In genomic region chr19:7476241-7476640, GRCh38 we compare ENCODE assay signal across 31 cellular contexts. TPM values are rescaled to one million over a fixed set of nuclear protein-coding genes. Genes with fewer than 3 reads are reported as not detected.
DNase-seq lines count a peak whose midpoint lies in the region; ATAC-seq, FAIRE-seq and TF ChIP-seq lines count a peak whose summit lies in the region.
"Had no signal": no experiment of that assay in that cellular context is flagged by ENCODE, and none has a peak within 500 bp of the region (broad histone marks: within the 10 kb centered on the region; RNA-seq: fewer than 3 reads in every experiment).

No MANE protein-coding gene starts in this region.

- H2BK12ac ChIP-seq in H1 (ENCODE audit: low read depth, low read length), result 0 out of 2 replicates have a peak overlapping the region, but pooled peaks have one; percentile 7
- peak overlapping the region; percentile 79 for H2BK12ac ChIP-seq in trophoblast cell (ENCODE audit: low read length)

- peaks cover 11% of the 10 kb centered on the region for H3K36me3 ChIP-seq in CD8-positive, alpha-beta T cell (ENCODE audit: insufficient read depth, low read length)
- no peaks in the 10 kb centered on the region; the same call in 1 of the 2 replicates for H3K36me3 ChIP-seq in PC-3 (ENCODE audit: low read depth, low read length)
- 0 out of 8 replicates have a peak, but pooled peaks cover 0 to under 1% (median 0%) of the 10 kb centered on the region in 4 experiments for H3K36me3 ChIP-seq in H1 (ENCODE audit: control insufficient read depth in 2 of 4, insufficient read depth in 4 of 4, low read length in 3 of 4)
- peaks cover 26 to 27% of the 10 kb centered on the region in 2 experiments for H3K36me3 ChIP-seq in trophoblast cell (ENCODE audit: control insufficient read depth in 1 of 2, insufficient read depth in 2 of 2, low read length in 2 of 2)
- peaks cover 9 to 21% (median 14%) of the 10 kb centered on the region in 4 donors for H3K36me3 ChIP-seq in sigmoid colon
- H3K36me3 ChIP-seq: cardiac muscle cell, HAP-1, ovary, thyroid gland had no signal

- no peaks in the 10 kb centered on the region for H3K27me3 Mint-ChIP-seq in CD8-positive, alpha-beta T cell (ENCODE audit: low read depth)
- H3K27me3 Mint-ChIP-seq in immature natural killer cell (ENCODE audit: low read depth in 3 of 3), result peaks cover 0 to 19% (median 19%) of the 10 kb centered on the region in 3 donors
- H3K27me3 Mint-ChIP-seq: activated CD4-positive, alpha-beta T cell treated with anti-CD3 and anti-CD28 coated beads for 36 hours; activated naive CD4-positive, alpha-beta T cell treated with anti-CD3 and anti-CD28 coated beads, Interleukin-2, amount 50 U/mL, for 24 hours; stimulated activated naive CD8-positive, alpha-beta T cell treated with anti-CD3 and anti-CD28 coated beads, Interleukin-15, amount 100 ng/mL, for 72 hours had no signal

- H3K4me1 ChIP-seq in CD8-positive, alpha-beta T cell (ENCODE audit: insufficient read depth, low read length), result no peaks in the 10 kb centered on the region
- H3K4me1 ChIP-seq in PC-3 (ENCODE audit: insufficient read depth, low read length) (no peaks in the 10 kb centered on the region), H1 (replicated peaks in 1 of 4; ENCODE audit: control insufficient read depth in 3 of 4, insufficient read depth in 4 of 4, low read length in 3 of 4) (peaks cover 0 to 3% (median 2%) of the 10 kb centered on the region in 4 experiments; a peak in 2 of 7 replicates), trophoblast cell (ENCODE audit: control insufficient read depth in 1 of 2, insufficient read depth in 2 of 2, low read length in 2 of 2) (peaks cover 26 to 31% of the 10 kb centered on the region in 2 experiments), sigmoid colon (peaks cover 0 to 13% (median 11%) of the 10 kb centered on the region in 4 donors)
- H3K4me1 ChIP-seq: ascending aorta, HAP-1, thyroid gland had no signal

- no peaks in the 10 kb centered on the region for H3K27me3 ChIP-seq in CD8-positive, alpha-beta T cell (ENCODE audit: insufficient read depth, low read length)
- no peaks in the 10 kb centered on the region for H3K27me3 ChIP-seq in PC-3 (ENCODE audit: low read length)
- no peaks in the 10 kb centered on the region for H3K27me3 ChIP-seq in H1 (replicated peaks in 1 of 4; ENCODE audit: control insufficient read depth in 3 of 4, extremely low read depth in 1 of 4, insufficient read depth in 3 of 4, low read length in 3 of 4)
- H3K27me3 ChIP-seq in trophoblast cell (ENCODE audit: insufficient read depth, low read length), result no peaks in the 10 kb centered on the region
- no peaks in the 10 kb centered on the region for H3K27me3 ChIP-seq in sigmoid colon
- H3K27me3 ChIP-seq: ascending aorta, cardiac muscle cell, ovary, thyroid gland had no signal

- no peak for FAIRE-seq in H1 (lab: Jason Lieb, UNC)
- FAIRE-seq: GM12892, keratinocyte, small intestine had no signal

- H4K12ac ChIP-seq in trophoblast cell (ENCODE audit: low read depth, low read length), result peak overlapping the region; percentile 23

- H2BK5ac ChIP-seq in H1 (ENCODE audit: low read depth, low read length), result peak overlapping the region; percentile 32; the same call in 1 of the 2 replicates
- peak overlapping the region; percentile 11 for H2BK5ac ChIP-seq in trophoblast cell (ENCODE audit: low read depth, low read length, poor library complexity)

- CTCF ChIA-PET in CD8-positive, alpha-beta T cell (lab: Charles Lee), result no interaction called here
- CTCF ChIA-PET in PC-3 (lab: Charles Lee), result no interaction called here
- CTCF ChIA-PET in H1 (lab: Charles Lee; ENCODE audit: partially characterized antibody), result interaction anchor here (0.7 to 2.9 kb wide), 5 partner anchors 10 to 264 kb away, joined by 3 to 12 read pairs (median 4); a partner anchor contains a TSS

- no peak overlapping the region for H2BK20ac ChIP-seq in H1 (ENCODE audit: low read length)

- no peak overlapping the region for H3K23ac ChIP-seq in H1 (ENCODE audit: insufficient read length)
- no peak overlapping the region for H3K23ac ChIP-seq in trophoblast cell (ENCODE audit: low read length)

- no peaks in the 10 kb centered on the region for H3K79me2 ChIP-seq in PC-3 (ENCODE audit: low read length)
- H3K79me2 ChIP-seq in H1 (ENCODE audit: control insufficient read depth in 1 of 2, insufficient read depth in 2 of 2, low read length in 2 of 2), result no peaks in the 10 kb centered on the region
- peaks cover 8% of the 10 kb centered on the region for H3K79me2 ChIP-seq in trophoblast cell (ENCODE audit: control insufficient read depth, insufficient read depth, low read length, poor library complexity)

- no peaks in the 10 kb centered on the region for H3K79me1 ChIP-seq in H1 (ENCODE audit: low read depth, low read length)
- peaks cover 40% of the 10 kb centered on the region for H3K79me1 ChIP-seq in trophoblast cell (ENCODE audit: low read length)

- H3K56ac ChIP-seq in H1 (replicated peaks; ENCODE audit: insufficient read length, low read depth, low read length), result no peak overlapping the region

- H2AFZ ChIP-seq in PC-3 (ENCODE audit: low read length) (no peak overlapping the region), H1 (ENCODE audit: low read length) (no peak overlapping the region), trophoblast cell (ENCODE audit: insufficient read depth, low read length, poor library complexity) (no peak overlapping the region)

- no peak overlapping the region for H3K4me2 ChIP-seq in PC-3 (ENCODE audit: low read length)
- H3K4me2 ChIP-seq in H1 (ENCODE audit: insufficient read depth in 1 of 2, low read depth in 2 of 2, low read length in 2 of 2), result no peak overlapping the region
- no peak overlapping the region for H3K4me2 ChIP-seq in trophoblast cell (ENCODE audit: low read length)

- H2AK5ac ChIP-seq in H1 (ENCODE audit: low read depth, low read length) (no peak overlapping the region), trophoblast cell (ENCODE audit: low read length) (peak overlapping the region; percentile 91)

- H3K36me3 Mint-ChIP-seq in CD8-positive, alpha-beta T cell, result peaks cover 16% of the 10 kb centered on the region
- peaks cover 0 to 3% (median 0%) of the 10 kb centered on the region in 3 donors for H3K36me3 Mint-ChIP-seq in immature natural killer cell

- no peak overlapping the region for H3K9ac ChIP-seq in PC-3 (ENCODE audit: low read length)
- no peak overlapping the region for H3K9ac ChIP-seq in H1 (replicated peaks in 1 of 4; ENCODE audit: extremely low read depth in 1 of 4, low read depth in 3 of 4, low read length in 3 of 4)
- H3K9ac ChIP-seq in trophoblast cell (ENCODE audit: low read length), result no peak overlapping the region

- H3K9me3 ChIP-seq in CD8-positive, alpha-beta T cell (ENCODE audit: low read length), result no peaks in the 10 kb centered on the region
- H3K9me3 ChIP-seq in PC-3 (ENCODE audit: low read length) (no peaks in the 10 kb centered on the region), H1 (ENCODE audit: insufficient read depth in 2 of 2, low read depth in 1 of 2, low read length in 1 of 2) (no peaks in the 10 kb centered on the region), trophoblast cell (ENCODE audit: insufficient read depth, low read depth, low read length) (peaks cover 2% of the 10 kb centered on the region), sigmoid colon (no peaks in the 10 kb centered on the region)
- H3K9me3 ChIP-seq: ascending aorta, HAP-1, ovary, thyroid gland had no signal

- ATAC-seq in CD8-positive, alpha-beta T cell, result no peak
- ATAC-seq in PC-3 (peak; percentile 17; the same call in 1 of the 2 replicates), GM18505 (IDR thresholded peaks at IDR 0.05; ENCODE audit: unreplicated experiment) (no peak)
- ATAC-seq: activated CD8-positive, alpha-beta T cell treated with anti-CD3 and anti-CD28 coated beads, Interleukin-2, amount 10 ng/mL, durations not matched to agents 7 days and 5 days; left ventricle myocardium superior; Panc1; stimulated activated naive CD8-positive, alpha-beta T cell treated with anti-CD3 and anti-CD28 coated beads, Interleukin-15, amount 100 ng/mL, for 72 hours had no signal

- TF ChIP-seq POLR2A in H1 (IDR thresholded peaks at IDR 0.05; ENCODE audit: control extremely low read depth in 1 of 2, low read depth in 2 of 2, low read length in 2 of 2), result no peak
- no peak for TF ChIP-seq POLR2A in GM18505 (IDR thresholded peaks at IDR 0.05; ENCODE audit: borderline replicate concordance, extremely low read depth, insufficient read depth, insufficient read length)
- TF ChIP-seq POLR2A in sigmoid colon (IDR thresholded peaks at IDR 0.05), result no peak

- H4K20me1 ChIP-seq in PC-3 (ENCODE audit: low read length) (no peaks in the 10 kb centered on the region), H1 (replicated peaks in 1 of 2; ENCODE audit: control insufficient read depth in 1 of 2, insufficient read depth in 2 of 2, low read length in 2 of 2) (peaks cover 0 to 1% of the 10 kb centered on the region in 2 experiments)

- no peak overlapping the region for H3K4me3 ChIP-seq in CD8-positive, alpha-beta T cell (ENCODE audit: low read depth, low read length)
- H3K4me3 ChIP-seq in PC-3 (ENCODE audit: low read length) (no peak overlapping the region), H1 (ENCODE audit: extremely low read depth in 1 of 4, insufficient read depth in 2 of 4, low read depth in 3 of 4, low read length in 4 of 4) (no peak overlapping the region), trophoblast cell (ENCODE audit: low read depth, low read length) (no peak overlapping the region), sigmoid colon (no peak overlapping the region)
- H3K4me3 ChIP-seq: ascending aorta, cardiac muscle cell, coronary artery, HAP-1, ovary, thyroid gland had no signal

- H3K4me1 Mint-ChIP-seq in CD8-positive, alpha-beta T cell (ENCODE audit: low read depth), result no peaks in the 10 kb centered on the region
- H3K4me1 Mint-ChIP-seq in immature natural killer cell, result no peaks in the 10 kb centered on the region
- H3K4me1 Mint-ChIP-seq: activated CD4-positive, alpha-beta T cell treated with anti-CD3 and anti-CD28 coated beads for 36 hours; activated naive CD4-positive, alpha-beta T cell treated with anti-CD3 and anti-CD28 coated beads, Interleukin-2, amount 50 U/mL, for 24 hours; stimulated activated naive CD8-positive, alpha-beta T cell treated with anti-CD3 and anti-CD28 coated beads, Interleukin-15, amount 100 ng/mL, for 72 hours had no signal

- TF ChIP-seq EP300 in H1 (IDR thresholded peaks at IDR 0.05; ENCODE audit: borderline replicate concordance in 1 of 2, low read depth in 2 of 2, low read length in 2 of 2) (no peak), sigmoid colon (IDR thresholded peaks at IDR 0.05) (no peak)

- no peak overlapping the region for H2BK15ac ChIP-seq in H1 (ENCODE audit: low read length)

- H2BK120ac ChIP-seq in H1 (replicated peaks; ENCODE audit: low read depth, low read length) (no peak overlapping the region), trophoblast cell (ENCODE audit: insufficient read depth, low read length, poor library complexity) (peak overlapping the region; percentile 55)

- no peaks in the 10 kb centered on the region for H3K9me2 ChIP-seq in PC-3 (replicated peaks; ENCODE audit: low read length)

- BruUV-seq in PC-3 (replicated peaks; lab: Mats Ljungman, UMichigan), result no TSS peak

- TF ChIP-seq RAD21 in H1 (IDR thresholded peaks at IDR 0.05 in 1 of 2, conservative IDR thresholded peaks at IDR 0.05 in 1 of 2; ENCODE audit: low read depth in 2 of 2, low read length in 2 of 2), result no peak

- no peak overlapping the region for H4K5ac ChIP-seq in H1 (ENCODE audit: insufficient read length, low read depth, low read length)

- no peak for DNase-seq in CD8-positive, alpha-beta T cell
- DNase-seq in PC-3 (no peak), H1 (ENCODE audit: low read depth in 1 of 2, low spot score in 2 of 2) (no peak), trophoblast cell (no peak), sigmoid colon (no peak), immature natural killer cell (no peak)
- DNase-seq: activated CD4-positive, alpha-beta T cell treated with anti-CD3 and anti-CD28 coated beads for 36 hours; activated CD8-positive, alpha-beta T cell treated with anti-CD3 and anti-CD28 coated beads, Interleukin-2, amount 10 ng/mL, durations not matched to agents 7 days and 5 days; left ventricle myocardium superior; NCI-H1436 treated with DMSO at 0.1 percent for 48 hours; NCI-H345; NCI-H69; ovary; retina; SHP77 treated with DMSO at 0.1 percent for 48 hours; small intestine; stimulated activated naive CD8-positive, alpha-beta T cell treated with anti-CD3 and anti-CD28 coated beads, Interleukin-15, amount 100 ng/mL, for 72 hours; T-helper 9 cell; thyroid gland had no signal

- H3K9me3 Mint-ChIP-seq in CD8-positive, alpha-beta T cell, result no peaks in the 10 kb centered on the region
- no peaks in the 10 kb centered on the region for H3K9me3 Mint-ChIP-seq in immature natural killer cell
- H3K9me3 Mint-ChIP-seq: activated naive CD4-positive, alpha-beta T cell treated with anti-CD3 and anti-CD28 coated beads, Interleukin-2, amount 50 U/mL, for 24 hours; activated T-helper 2 cell treated with anti-CD3 and anti-CD28 coated beads, Interferon-gamma antibody, Interleukin-2, Interleukin-4, amounts not matched to agents 10 μg/mL and 5 μg/mL and 100 μg/mL, durations not matched to agents 14 hours and 24 hours and 36 hours; nephron; stimulated activated naive CD8-positive, alpha-beta T cell treated with anti-CD3 and anti-CD28 coated beads, Interleukin-15, amount 100 ng/mL, for 72 hours had no signal

- H3F3A ChIP-seq in PC-3 (ENCODE audit: low read length, unreplicated experiment), result no peaks in the 10 kb centered on the region

- H3K14ac ChIP-seq in H1 (ENCODE audit: insufficient read length), result no peak overlapping the region
- peak overlapping the region; percentile 72 for H3K14ac ChIP-seq in trophoblast cell (ENCODE audit: low read length)

- intact Hi-C loops in CD8-positive, alpha-beta T cell (cut with DNase I, micrococcal nuclease), result no loop called here
- intact Hi-C loops in PC-3 (cut with micrococcal nuclease), result no loop called here
- intact Hi-C loops in sigmoid colon (cut with DNase I), result no loop called here

- H4K91ac ChIP-seq in H1 (replicated peaks; ENCODE audit: insufficient read length, low read length) (no peak overlapping the region), trophoblast cell (ENCODE audit: low read depth, low read length) (peak overlapping the region; percentile 77)

- H3K27ac Mint-ChIP-seq in CD8-positive, alpha-beta T cell, result peak overlapping the region; percentile 37
- H3K27ac Mint-ChIP-seq in immature natural killer cell, result peak overlapping the region in 2 of 6 donors; percentile 12 to 51
- H3K27ac Mint-ChIP-seq: activated CD4-positive, alpha-beta T cell treated with anti-CD3 and anti-CD28 coated beads for 36 hours; activated CD8-positive, alpha-beta T cell treated with anti-CD3 and anti-CD28 coated beads, Interleukin-2, amount 10 ng/mL, durations not matched to agents 7 days and 5 days; activated naive CD4-positive, alpha-beta T cell treated with anti-CD3 and anti-CD28 coated beads, Interleukin-2, amount 50 U/mL, for 24 hours; activated T-helper 2 cell treated with anti-CD3 and anti-CD28 coated beads, Interferon-gamma antibody, Interleukin-2, Interleukin-4, amounts not matched to agents 10 μg/mL and 5 μg/mL and 100 μg/mL, durations not matched to agents 14 hours and 24 hours and 36 hours; nephron; stimulated activated naive CD8-positive, alpha-beta T cell treated with anti-CD3 and anti-CD28 coated beads, Interleukin-15, amount 100 ng/mL, for 72 hours had no signal

- no peaks in the 10 kb centered on the region; the same call in 1 of the 2 replicates for H3K23me2 ChIP-seq in H1 (ENCODE audit: low read depth, low read length)

- H3K18ac ChIP-seq in H1 (ENCODE audit: extremely low read depth, low read length) (no peak overlapping the region), trophoblast cell (ENCODE audit: low read length) (peak overlapping the region; percentile 45)

- H3K4me3 Mint-ChIP-seq in CD8-positive, alpha-beta T cell, result no peak overlapping the region
- no peak overlapping the region for H3K4me3 Mint-ChIP-seq in immature natural killer cell
- H3K4me3 Mint-ChIP-seq: activated CD4-positive, alpha-beta T cell treated with anti-CD3 and anti-CD28 coated beads for 36 hours; activated CD8-positive, alpha-beta T cell treated with anti-CD3 and anti-CD28 coated beads, Interleukin-2, amount 10 ng/mL, durations not matched to agents 7 days and 5 days; activated naive CD4-positive, alpha-beta T cell treated with anti-CD3 and anti-CD28 coated beads, Interleukin-2, amount 50 U/mL, for 24 hours; nephron; stimulated activated naive CD8-positive, alpha-beta T cell treated with anti-CD3 and anti-CD28 coated beads, Interleukin-15, amount 100 ng/mL, for 72 hours had no signal

- H3K4ac ChIP-seq in H1 (replicated peaks; ENCODE audit: insufficient read length, low read depth, low read length) (no peak overlapping the region), trophoblast cell (ENCODE audit: low read depth, low read length) (peak overlapping the region; percentile 12)

- no peak overlapping the region for H3K27ac ChIP-seq in CD8-positive, alpha-beta T cell (ENCODE audit: low read depth, low read length)
- H3K27ac ChIP-seq in PC-3 (ENCODE audit: low read length) (no peak overlapping the region), H1 (ENCODE audit: low read depth, low read length) (no peak overlapping the region), trophoblast cell (ENCODE audit: low read depth, low read length) (no peak overlapping the region), sigmoid colon (no peak overlapping the region)
- H3K27ac ChIP-seq: ascending aorta, cardiac muscle cell, coronary artery, HL-60, ovary, thyroid gland had no signal

- WGBS in H1 (ENCODE audit: extremely low coverage in 1 of 2, insufficient coverage in 1 of 2, insufficient read length in 1 of 2, insufficient replicate concordance in 2 of 2, low coverage in 1 of 2, low lambda C conversion rate in 2 of 2, missing lambda C conversion rate in 1 of 2), 2 experiments, result 94% methylated on average over 7 of the region's 7 CpGs; no CpG with 5 or more reads in 1 of the 2 experiments
- no CpG with 5 or more reads among the region's 7 CpGs for WGBS in trophoblast cell (ENCODE audit: extremely low coverage, insufficient coverage, insufficient read length)
- WGBS in sigmoid colon, 2 donors, result 64 to 79% methylated on average over 7 of the region's 7 CpGs

- TF ChIP-seq CTCF in CD8-positive, alpha-beta T cell (IDR thresholded peaks at IDR 0.05), result no peak
- TF ChIP-seq CTCF in PC-3 (conservative IDR thresholded peaks at IDR 0.05; ENCODE audit: low read depth, low read length) (no peak), H1 (IDR thresholded peaks at IDR 0.05; ENCODE audit: control extremely low read depth in 1 of 3, insufficient read depth in 1 of 3, low read depth in 1 of 3, low read length in 3 of 3) (no peak), sigmoid colon (IDR thresholded peaks at IDR 0.05) (no peak)

- no peak overlapping the region for H4K8ac ChIP-seq in H1 (ENCODE audit: extremely low read depth, insufficient read depth, low read length)
- peak overlapping the region; percentile 64 for H4K8ac ChIP-seq in trophoblast cell (ENCODE audit: low read depth, low read length)

- POLR2A ChIA-PET in CD8-positive, alpha-beta T cell (lab: Charles Lee), result no interaction called here
- POLR2A ChIA-PET in PC-3 (lab: Charles Lee; ENCODE audit: unreplicated experiment), result no interaction called here
- POLR2A ChIA-PET in H1 (lab: Charles Lee; ENCODE audit: partially characterized antibody), result interaction anchor here (1.4 kb wide), 1 partner anchor 35 kb away, joined by 3 read pairs; no protein-coding TSS in a partner anchor

RNA-seq across cellular contexts. Expression of gene PEX11G, which starts 12.6 kb away (rescaled TPM):
- total RNA-seq in CD8-positive, alpha-beta T cell, result not detected
- 6.6 and 8.6 TPM in 2 replicates for total RNA-seq in PC-3 (2014; rRNA removed)
- 1.8 and 2.1 TPM in 2 replicates for total RNA-seq in H1 (2021; fragmentation: NEBNext Ultra II Directional; extraction: Animal tissue kit (Norgen Biotek cat#: 25700))
- 4.3 and 5.3 TPM in 2 replicates for polyA plus RNA-seq in H1 (2011; rRNA removed)
- 5.6 TPM for polyA plus RNA-seq in H1 (2011; cell fraction: cytosol; rRNA removed)
- polyA plus RNA-seq in H1 (2011; cell fraction: nucleus; rRNA removed), result 3.9 TPM
- 1.4 to 4.6 TPM (median 3.1 TPM) in 4 replicates for polyA plus RNA-seq in H1 (2012, experiment 1 of 2)
- 2.7 TPM for polyA plus RNA-seq in H1 (2012, experiment 2 of 2)
- 1.4 TPM for polyA plus RNA-seq in H1 (2013, experiment 1 of 2)
- polyA plus RNA-seq in H1 (2013, experiment 2 of 2), result 1.7 TPM
- polyA minus RNA-seq in H1 (2011; rRNA and poly(A)+ RNA removed), result 0.44 and 0.90 TPM in 2 replicates
- 1.7 TPM for polyA minus RNA-seq in H1 (2011; cell fraction: cytosol; rRNA and poly(A)+ RNA removed)
- polyA minus RNA-seq in H1 (2011; cell fraction: nucleus; rRNA and poly(A)+ RNA removed), result 1.4 TPM
- polyA plus RNA-seq in trophoblast cell (2013), result 0.92 and 0.94 TPM in 2 replicates
- 1 to 10 TPM in 3 of 4 donors, not detected in 1; 2.3 to 4.8 (median 3.6) TPM for total RNA-seq in sigmoid colon
- polyA plus RNA-seq in sigmoid colon, result 10 to 100 TPM in 1 of 3 donors, 1 to 10 TPM in 2; 5.4 to 12.3 (median 6.6) TPM
- 1 to 10 TPM in 2 of 3 donors, under 1 TPM in 1; 0.21 to 2.8 (median 1.2) TPM for polyA plus RNA-seq in immature natural killer cell
- total RNA-seq: ascending aorta had no signal

RNA-seq across cellular contexts. Expression of gene ZNF358, which starts 39.7 kb away (rescaled TPM):
- 1 to 10 TPM; 7.1 to 9.0 TPM for total RNA-seq in CD8-positive, alpha-beta T cell
- total RNA-seq in PC-3 (2014; rRNA removed), result 41.6 and 53.4 TPM in 2 replicates
- 40.0 and 44.0 TPM in 2 replicates for total RNA-seq in H1 (2021; fragmentation: NEBNext Ultra II Directional; extraction: Animal tissue kit (Norgen Biotek cat#: 25700))
- 60.3 and 117 TPM in 2 replicates for polyA plus RNA-seq in H1 (2011; rRNA removed)
- 39.7 TPM for polyA plus RNA-seq in H1 (2011; cell fraction: cytosol; rRNA removed)
- 48.1 TPM for polyA plus RNA-seq in H1 (2011; cell fraction: nucleus; rRNA removed)
- polyA plus RNA-seq in H1 (2012, experiment 1 of 2), result 34.2 to 38.8 TPM (median 38.1 TPM) in 4 replicates
- polyA plus RNA-seq in H1 (2012, experiment 2 of 2), result 37.1 TPM
- 43.9 TPM for polyA plus RNA-seq in H1 (2013, experiment 1 of 2)
- polyA plus RNA-seq in H1 (2013, experiment 2 of 2), result 44.5 TPM
- polyA minus RNA-seq in H1 (2011; rRNA and poly(A)+ RNA removed), result 15.6 and 24.3 TPM in 2 replicates
- polyA minus RNA-seq in H1 (2011; cell fraction: cytosol; rRNA and poly(A)+ RNA removed), result 34.9 TPM
- 19.2 TPM for polyA minus RNA-seq in H1 (2011; cell fraction: nucleus; rRNA and poly(A)+ RNA removed)
- 94.3 and 106 TPM in 2 replicates for polyA plus RNA-seq in trophoblast cell (2013)
- total RNA-seq in sigmoid colon, result 100 to 1,000 TPM in 1 of 4 donors, 10 to 100 TPM in 3; 64.5 to 120 (median 69.6) TPM
- polyA plus RNA-seq in sigmoid colon, result 10 to 100 TPM; 29.3 to 52.9 (median 31.9) TPM
- 1 to 10 TPM; 1.3 to 3.1 (median 1.8) TPM for polyA plus RNA-seq in immature natural killer cell

RNA-seq across cellular contexts. Expression of gene MCOLN1, which starts 46.2 kb away (rescaled TPM):
- 10 to 100 TPM in 1 of 2 experiments, 1 to 10 TPM in 1; 9.0 to 13.3 TPM for total RNA-seq in CD8-positive, alpha-beta T cell
- total RNA-seq in PC-3 (2014; rRNA removed), result 10.2 and 22.9 TPM in 2 replicates
- 15.8 and 19.1 TPM in 2 replicates for total RNA-seq in H1 (2021; fragmentation: NEBNext Ultra II Directional; extraction: Animal tissue kit (Norgen Biotek cat#: 25700))
- polyA plus RNA-seq in H1 (2011; rRNA removed), result 40.0 and 42.8 TPM in 2 replicates
- polyA plus RNA-seq in H1 (2011; cell fraction: cytosol; rRNA removed), result 26.0 TPM
- 71.1 TPM for polyA plus RNA-seq in H1 (2011; cell fraction: nucleus; rRNA removed)
- 16.2 to 22.1 TPM (median 19.4 TPM) in 4 replicates for polyA plus RNA-seq in H1 (2012, experiment 1 of 2)
- polyA plus RNA-seq in H1 (2012, experiment 2 of 2), result 24.5 TPM
- 18.1 TPM for polyA plus RNA-seq in H1 (2013, experiment 1 of 2)
- 18.1 TPM for polyA plus RNA-seq in H1 (2013, experiment 2 of 2)
- 32.4 and 35.1 TPM in 2 replicates for polyA minus RNA-seq in H1 (2011; rRNA and poly(A)+ RNA removed)
- 19.8 TPM for polyA minus RNA-seq in H1 (2011; cell fraction: cytosol; rRNA and poly(A)+ RNA removed)
- 22.5 TPM for polyA minus RNA-seq in H1 (2011; cell fraction: nucleus; rRNA and poly(A)+ RNA removed)
- 26.7 and 29.7 TPM in 2 replicates for polyA plus RNA-seq in trophoblast cell (2013)
- total RNA-seq in sigmoid colon, result 10 to 100 TPM; 15.5 to 21.3 (median 17.1) TPM
- 10 to 100 TPM; 16.0 to 23.7 (median 16.8) TPM for polyA plus RNA-seq in sigmoid colon
- 10 to 100 TPM in 1 of 3 donors, 1 to 10 TPM in 2; 6.6 to 17.1 (median 9.5) TPM for polyA plus RNA-seq in immature natural killer cell

RNA-seq across cellular contexts. Expression of gene PNPLA6, which starts 59.3 kb away (rescaled TPM):
- total RNA-seq in CD8-positive, alpha-beta T cell, result 10 to 100 TPM; 76.5 to 81.3 TPM
- total RNA-seq in PC-3 (2014; rRNA removed), result 217 and 291 TPM in 2 replicates
- total RNA-seq in H1 (2021; fragmentation: NEBNext Ultra II Directional; extraction: Animal tissue kit (Norgen Biotek cat#: 25700)), result 121 and 123 TPM in 2 replicates
- polyA plus RNA-seq in H1 (2011; rRNA removed), result 55.1 and 121 TPM in 2 replicates
- 59.0 TPM for polyA plus RNA-seq in H1 (2011; cell fraction: cytosol; rRNA removed)
- 207 TPM for polyA plus RNA-seq in H1 (2011; cell fraction: nucleus; rRNA removed)
- polyA plus RNA-seq in H1 (2012, experiment 1 of 2), result 77.9 to 117 TPM (median 110 TPM) in 4 replicates
- 119 TPM for polyA plus RNA-seq in H1 (2012, experiment 2 of 2)
- polyA plus RNA-seq in H1 (2013, experiment 1 of 2), result 101 TPM
- polyA plus RNA-seq in H1 (2013, experiment 2 of 2), result 100 TPM
- polyA minus RNA-seq in H1 (2011; rRNA and poly(A)+ RNA removed), result 48.4 and 57.9 TPM in 2 replicates
- 93.0 TPM for polyA minus RNA-seq in H1 (2011; cell fraction: cytosol; rRNA and poly(A)+ RNA removed)
- polyA minus RNA-seq in H1 (2011; cell fraction: nucleus; rRNA and poly(A)+ RNA removed), result 92.4 TPM
- polyA plus RNA-seq in trophoblast cell (2013), result 73.4 and 78.6 TPM in 2 replicates
- 10 to 100 TPM; 35.2 to 77.0 (median 44.1) TPM for total RNA-seq in sigmoid colon
- 10 to 100 TPM; 13.6 to 76.3 (median 15.0) TPM for polyA plus RNA-seq in sigmoid colon
- 10 to 100 TPM in 1 of 3 donors, 1 to 10 TPM in 2; 4.9 to 17.5 (median 9.8) TPM for polyA plus RNA-seq in immature natural killer cell
